In the genomic region with DNA sequence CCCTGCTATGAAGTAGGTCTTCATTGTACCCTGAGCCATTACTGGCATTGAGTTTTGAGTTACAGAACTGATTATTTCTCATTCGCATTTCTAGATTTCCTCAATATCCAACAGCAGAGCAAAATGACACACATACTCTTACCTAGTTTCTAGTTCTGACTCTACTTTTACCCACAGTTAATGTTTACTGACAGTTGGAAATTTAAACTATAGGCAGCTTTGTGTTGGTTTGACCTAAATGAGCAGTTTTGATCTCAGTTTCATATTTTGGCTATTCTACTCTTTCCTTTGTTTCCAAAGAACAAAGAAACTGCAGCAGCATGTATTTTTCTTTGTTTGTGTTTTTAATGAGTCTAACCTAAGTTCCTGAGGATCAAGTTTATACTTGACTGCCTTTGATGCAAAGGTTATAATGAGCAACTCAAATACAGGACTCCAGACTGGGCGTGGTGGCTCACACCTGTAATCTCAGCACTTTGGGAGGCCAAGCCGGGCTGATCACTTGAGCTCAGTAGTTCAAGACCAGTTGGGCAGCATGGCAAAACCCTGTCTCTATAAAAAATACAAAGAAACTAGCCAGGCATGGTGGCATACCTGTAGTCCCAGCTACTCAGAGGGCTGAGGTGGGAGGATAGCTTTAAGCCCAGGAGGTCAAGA, we compare ENCODE assay signal across 12 cellular contexts. TPM values are rescaled to one million over a fixed set of nuclear protein-coding genes. Genes with fewer than 3 reads are reported as not detected.
DNase-seq lines count a peak whose midpoint lies in the region; ATAC-seq and TF ChIP-seq lines count a peak whose summit lies in the region.
"Had no signal": no experiment of that assay in that cellular context is flagged by ENCODE, and none has a peak within 500 bp of the region (broad histone marks: within the 10 kb centered on the region; RNA-seq: fewer than 3 reads in every experiment).

No MANE protein-coding gene starts in this region.

- H3K4me3 ChIP-seq in epithelial cell of esophagus (ENCODE audit: low read length): no peak overlapping the region

- DNase-seq in epithelial cell of esophagus (ENCODE audit: low read depth) (peak; percentile 40), globus pallidus (ENCODE audit: low spot score) (no peak), A172 (ENCODE audit: low spot score) (no peak), NCI-H1417 (lab: John Stamatoyannopoulos, UW) (no peak)
- DNase-seq: activated gamma-delta T cell treated with Interleukin-2 at 50 U/mL for 16 hours, DMS 273 treated with DMSO at 0.1 percent for 48 hours, mesendoderm, NCI-H1436 treated with DMSO at 0.1 percent for 48 hours had no signal

- ATAC-seq in GM18508 (IDR thresholded peaks at IDR 0.05; ENCODE audit: insufficient read depth, unreplicated experiment) (peak; percentile 68), GM21390 (IDR thresholded peaks at IDR 0.05; ENCODE audit: unreplicated experiment) (peak; percentile 80), HG03280 (IDR thresholded peaks at IDR 0.05; ENCODE audit: unreplicated experiment) (peak; percentile 61), GM18517 (IDR thresholded peaks at IDR 0.05; ENCODE audit: unreplicated experiment) (no peak)

- no peak for TF ChIP-seq CTCF in epithelial cell of esophagus (IDR thresholded peaks at IDR 0.05; ENCODE audit: insufficient read depth, low read depth, low read length, missing control alignments)

RNA-seq across cellular contexts. Expression of a gene that starts 30.4 kb away (rescaled TPM):
- not detected in 2 replicates for total RNA-seq in A172 (2014; rRNA removed; shearing (Covaris generic))
